Comparison of ENCODE assay signal across 8 cellular contexts in the genomic region with DNA sequence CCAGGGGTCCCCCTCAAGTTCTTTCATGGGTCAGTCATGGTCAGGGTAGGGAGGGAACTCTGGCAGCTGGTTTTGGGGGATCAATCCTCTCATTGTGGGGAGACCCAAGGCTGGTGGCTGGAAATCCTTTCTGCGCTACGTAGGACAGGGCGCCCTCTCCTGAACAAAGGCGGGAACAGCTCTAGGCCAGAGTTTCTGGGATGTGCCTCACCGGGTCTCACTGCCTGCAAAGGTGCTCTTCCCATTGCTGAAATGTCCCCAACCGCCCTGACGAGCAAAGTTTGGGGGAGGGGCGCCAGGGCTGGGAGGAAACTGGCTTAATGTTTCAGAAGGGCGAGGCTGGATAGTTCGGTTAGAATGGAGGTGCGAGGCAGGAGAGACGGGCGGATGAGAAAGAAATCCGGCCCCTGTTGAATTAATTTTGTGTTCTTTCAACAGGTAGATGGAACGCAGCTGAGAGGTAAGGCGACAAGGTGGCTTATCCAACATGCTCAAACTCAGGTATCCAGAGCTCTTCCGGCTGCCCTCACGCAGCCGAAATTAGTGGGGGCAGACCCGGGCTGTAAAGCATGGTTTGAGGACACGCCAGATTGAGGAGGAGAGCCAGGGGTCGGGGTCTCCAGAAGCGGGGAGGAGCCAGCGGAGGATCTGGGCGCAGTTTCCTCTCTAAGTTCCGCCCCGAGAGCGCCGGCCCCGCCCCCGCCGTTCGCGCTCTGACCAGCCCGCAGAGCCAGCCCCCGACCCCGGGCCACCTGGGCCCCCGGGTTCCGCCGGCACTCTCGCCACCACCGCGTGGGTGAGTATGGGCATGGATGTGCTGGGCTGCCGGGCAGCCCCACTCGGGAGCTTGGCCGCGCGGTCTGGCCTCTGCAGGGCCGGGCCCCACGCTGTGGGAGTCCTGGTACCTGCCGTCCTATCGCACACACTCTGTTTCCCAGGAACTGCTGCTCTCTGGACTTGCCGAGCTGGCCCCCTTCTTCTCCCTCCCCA. TPM values are rescaled to one million over a fixed set of nuclear protein-coding genes. Genes with fewer than 3 reads are reported as not detected.
A peak's percentile ranks its signal among the peaks of the same experiment; 100 is the strongest.
DNase-seq lines count a peak whose midpoint lies in the region; ATAC-seq and TF ChIP-seq lines count a peak whose summit lies in the region.

PGAP2 (plus strand) TSS at position 705 of the 990 bp plus-strand sequence. CDS start 2,700 bp downstream, outside the sequence.

- peak within 1 kb of the TSS; percentile 48 for H3K9ac ChIP-seq in neural cell (ENCODE audit: low read length)

- H3K4me3 ChIP-seq in fibroblast of villous mesenchyme (ENCODE audit: low read depth, low read length) (peak within 1 kb of the TSS; percentile 79), neural cell (ENCODE audit: low read length) (peak within 1 kb of the TSS; percentile 73), thyroid gland (replicated peaks in 1 of 3) (peak within 1 kb of the TSS; percentile 13 to 68 (median 46))

- H3K9me2 ChIP-seq in neural cell (ENCODE audit: insufficient read depth, low read length) = no peaks in the 10 kb centered on the region

- peaks cover 13 to 20% of the 10 kb centered on the region in 2 donors for H3K4me1 ChIP-seq in thyroid gland

- H3K27me3 ChIP-seq in neural cell (ENCODE audit: insufficient read depth, low read depth, low read length) (no peaks in the 10 kb centered on the region), thyroid gland (no peaks in the 10 kb centered on the region)

- intact Hi-C loops in thyroid gland (cut with DNase I) = no loop called here

- peak in 1 of 2 donors; percentile 16 for TF ChIP-seq POLR2A in thyroid gland (IDR thresholded peaks at IDR 0.05)

- peak; percentile 65 for ATAC-seq in GM19351 (IDR thresholded peaks at IDR 0.05; ENCODE audit: unreplicated experiment)

- TF ChIP-seq EP300 in neural cell (conservative IDR thresholded peaks at IDR 0.05; ENCODE audit: poor library complexity, severe bottlenecking) = no peak

- no peaks in the 10 kb centered on the region for H3K79me2 ChIP-seq in neural cell (replicated peaks; ENCODE audit: insufficient read depth, low read length)

- no peak for TF ChIP-seq RAD21 in neural cell (conservative IDR thresholded peaks at IDR 0.05)

- H3K27ac ChIP-seq in neural cell (ENCODE audit: low read length) (no peak within 1 kb of the TSS), thyroid gland (peak within 1 kb of the TSS; percentile 53 to 79 (median 71))

- no peaks in the 10 kb centered on the region for H3F3A ChIP-seq in neural cell (ENCODE audit: insufficient read depth, low read length, poor library complexity, severe bottlenecking)

- WGBS in thyroid gland, 2 donors = 2% methylated on average over 18 to 23 of the region's 53 CpGs

- DNase-seq in CD1c-positive myeloid dendritic cell (ENCODE audit: extremely low spot score) = peak; percentile 69
- peak; percentile 34 for DNase-seq in HT1080 (ENCODE audit: low read depth)
- peak; percentile 54 for DNase-seq in activated effector memory CD4-positive, alpha-beta T cell treated with Interleukin-2 at 50 U/mL for 16 hours
- DNase-seq in fibroblast of villous mesenchyme (ENCODE audit: low read depth) = peak; percentile 48
- peak; percentile 68 to 73 for DNase-seq in thyroid gland

- H4K20me1 ChIP-seq in neural cell (ENCODE audit: insufficient read depth) = no peaks in the 10 kb centered on the region

- H3K4me2 ChIP-seq in neural cell (ENCODE audit: low read length) = peak within 1 kb of the TSS; percentile 59

- no peaks in the 10 kb centered on the region for H3K36me3 ChIP-seq in neural cell (ENCODE audit: insufficient read depth, low read length)
- H3K36me3 ChIP-seq in thyroid gland = no peaks in the 10 kb centered on the region

- TF ChIP-seq CTCF in fibroblast of villous mesenchyme (IDR thresholded peaks at IDR 0.05; ENCODE audit: insufficient read depth, low read depth, low read length) (peak; percentile 79), neural cell (IDR thresholded peaks at IDR 0.05; ENCODE audit: poor library complexity, severe bottlenecking) (peak; percentile 58), thyroid gland (IDR thresholded peaks at IDR 0.05) (peak in 5 of 6 experiments; percentile 20 to 68 (median 63))

- H3K9me3 ChIP-seq in neural cell (ENCODE audit: low read length) (no peaks in the 10 kb centered on the region), thyroid gland (no peaks in the 10 kb centered on the region)

- H2AFZ ChIP-seq in neural cell (ENCODE audit: low read depth, low read length) = peak within 1 kb of the TSS; percentile 21

TF ChIP-seq in PFSK-1, 5 proteins besides CTCF, POLR2A, EP300 and RAD21:
- TF ChIP-seq POLR2AphosphoS5 (IDR thresholded peaks at IDR 0.05; ENCODE audit: low read depth, low read length) (0 out of 2 replicates have a peak, but pooled peaks have one; percentile 45), TAF1 (IDR thresholded peaks at IDR 0.05; ENCODE audit: borderline replicate concordance, insufficient read depth, low read length) (no peak)

TF ChIP-seq in neural cell, 6 proteins besides CTCF, POLR2A, EP300 and RAD21:
- TF ChIP-seq EZH2 (IDR thresholded peaks at IDR 0.05; ENCODE audit: borderline replicate concordance, insufficient read depth, low read length, poor library complexity, severe bottlenecking) (no peak), SMC3 (conservative IDR thresholded peaks at IDR 0.05; ENCODE audit: poor library complexity) (peak; percentile 12), MXI1 (conservative IDR thresholded peaks at IDR 0.05; ENCODE audit: poor library complexity, severe bottlenecking) (peak; percentile 25)
TF ChIP-seq in neural cell: peak in this region for 2.

RNA-seq across cellular contexts. Expression of gene PGAP2, which starts in this region (rescaled TPM):
- 11.0 and 12.0 TPM in 2 replicates for total RNA-seq in HT1080 (2014; rRNA removed; shearing (Covaris generic))
- polyA plus RNA-seq in HT1080 (2015; cell fraction: cytosol; rRNA removed) = 17.8 and 20.5 TPM in 2 replicates
- polyA plus RNA-seq in HT1080 (2015; cell fraction: nucleus; rRNA removed) = 27.4 and 28.8 TPM in 2 replicates
- polyA plus RNA-seq in PFSK-1 (2012; ENCODE audit: insufficient read length, low read depth) = 32.1 TPM
- 7.4 and 8.2 TPM in 2 replicates for total RNA-seq in fibroblast of villous mesenchyme
- 30.1 and 32.0 TPM in 2 replicates for polyA plus RNA-seq in neural cell
- 7.9 and 12.7 TPM in 2 replicates for polyA minus RNA-seq in neural cell
- 10 to 100 TPM; 24.6 to 36.5 (median 30.5) TPM for total RNA-seq in thyroid gland
